13 cellular contexts compared by ENCODE assay signal in genomic region chr15:38886315-38887163, GRCh38.
A peak's percentile ranks its signal among the peaks of the same experiment; 100 is the strongest.
DNase-seq lines count a peak whose midpoint lies in the region; ATAC-seq, FAIRE-seq and TF ChIP-seq lines count a peak whose summit lies in the region.
"Had no signal": no experiment of that assay in that cellular context is flagged by ENCODE, and none has a peak within 500 bp of the region (broad histone marks: within the 10 kb centered on the region; RNA-seq: fewer than 3 reads in every experiment).

No MANE protein-coding gene starts in this region.

- H3K4me2 ChIP-seq in IMR-90 (ENCODE audit: low read depth, low read length) (peak overlapping the region; percentile 45), astrocyte (ENCODE audit: low read length) (peak overlapping the region; percentile 40)

- H3K9me3 ChIP-seq in IMR-90 (ENCODE audit: control insufficient read depth, insufficient read depth, low read length) (no peaks in the 10 kb centered on the region), astrocyte (ENCODE audit: insufficient read depth, low read depth, low read length) (no peaks in the 10 kb centered on the region), uterus (no peaks in the 10 kb centered on the region)

- H3K4me1 ChIP-seq in IMR-90 (ENCODE audit: control insufficient read depth, insufficient read depth, low read length) (peaks cover 22% of the 10 kb centered on the region), astrocyte (ENCODE audit: insufficient read depth, low read length) (peaks cover 28% of the 10 kb centered on the region), uterus (peaks cover 0 to 4% of the 10 kb centered on the region in 2 donors)

- H3K9me3 Mint-ChIP-seq in astrocyte (ENCODE audit: unreplicated experiment) = no peaks in the 10 kb centered on the region
- H3K9me3 Mint-ChIP-seq: activated T-helper 1 cell treated with anti-CD3 and anti-CD28 coated beads, Interleukin-12 subunit alpha, Interleukin-12 subunit beta, Interleukin-2, Interleukin-4 antibody, amounts not matched to agents 30 ng/mL and 10 ng/mL and 1 ng/mL, durations not matched to agents 14 hours and 24 hours and 36 hours had no signal

- no peaks in the 10 kb centered on the region for H4K20me1 ChIP-seq in IMR-90 (ENCODE audit: insufficient read depth, low read length)
- no peaks in the 10 kb centered on the region for H4K20me1 ChIP-seq in astrocyte (ENCODE audit: insufficient read depth, low read length)

- H3K4me1 Mint-ChIP-seq in astrocyte (ENCODE audit: low read depth, unreplicated experiment) = peaks cover 32% of the 10 kb centered on the region

- H2BK20ac ChIP-seq in IMR-90 (ENCODE audit: low read depth, low read length) = peak overlapping the region; percentile 96

- intact Hi-C loops in IMR-90 (cut with micrococcal nuclease) = loop anchor here (2.0 kb wide), 1 partner anchor 286 kb away; no protein-coding TSS in a partner anchor
- intact Hi-C loops in left ventricle myocardium superior (cut with micrococcal nuclease) = no loop called here
- intact Hi-C loops in uterus (cut with DNase I; ENCODE audit: low total_unique reads) = no loop called here

- H3K36me3 Mint-ChIP-seq in astrocyte (ENCODE audit: low read depth, unreplicated experiment) = no peaks in the 10 kb centered on the region

- TF ChIP-seq RAD21 in IMR-90 (IDR thresholded peaks at IDR 0.05; ENCODE audit: low read length) = 0 out of 2 replicates have a peak, but pooled peaks have one; percentile 9

- H3K9me1 ChIP-seq in IMR-90 (ENCODE audit: insufficient read depth, low read length) = peaks cover 11% of the 10 kb centered on the region

- peak overlapping the region; percentile 86 for H3K27ac Mint-ChIP-seq in astrocyte (ENCODE audit: unreplicated experiment)
- H3K27ac Mint-ChIP-seq: activated T-helper 1 cell treated with anti-CD3 and anti-CD28 coated beads, Interleukin-12 subunit alpha, Interleukin-12 subunit beta, Interleukin-2, Interleukin-4 antibody, amounts not matched to agents 30 ng/mL and 10 ng/mL and 1 ng/mL, durations not matched to agents 14 hours and 24 hours and 36 hours had no signal

- H3K27ac ChIP-seq in IMR-90 (ENCODE audit: insufficient read depth, low read length) (peak overlapping the region; percentile 97), astrocyte (ENCODE audit: low read depth, low read length) (peak overlapping the region; percentile 38), uterus (no peak overlapping the region)

- peak overlapping the region; percentile 99 for H3K18ac ChIP-seq in IMR-90 (ENCODE audit: low read depth, low read length)

- WGBS in IMR-90 (ENCODE audit: extremely low coverage in 2 of 2, insufficient read length in 1 of 2), 2 experiments = no CpG with 5 or more reads among the region's 2 CpGs

- peak overlapping the region; percentile 67 for H2AFZ ChIP-seq in IMR-90 (replicated peaks; ENCODE audit: low read length, poor library complexity)
- peak overlapping the region; percentile 20 for H2AFZ ChIP-seq in astrocyte (ENCODE audit: low read depth, low read length)

- TSS peak; percentile 53 for BruUV-seq in IMR-90 (replicated peaks; lab: Mats Ljungman, UMichigan)

- H3K79me2 ChIP-seq in astrocyte (ENCODE audit: insufficient read depth, low read length) = no peaks in the 10 kb centered on the region

- in situ Hi-C loops in IMR-90 (cut with MboI; ENCODE audit: low sequenced_read_pairs) = no loop called here

- TF ChIP-seq POLR2A in IMR-90 (IDR thresholded peaks at IDR 0.05; ENCODE audit: low read depth, low read length) (no peak; the same call in 1 of the 2 replicates), uterus (IDR thresholded peaks at IDR 0.05) (no peak)

- no peaks in the 10 kb centered on the region for H3K27me3 Mint-ChIP-seq in astrocyte (ENCODE audit: low read depth, unreplicated experiment)

- peaks cover 0 to 8% of the 10 kb centered on the region in 2 experiments; a peak in 2 of 4 replicates for H3K79me1 ChIP-seq in IMR-90 (ENCODE audit: low read depth in 1 of 2, low read length in 2 of 2)

- FAIRE-seq in astrocyte (lab: Jason Lieb, UNC) = peak; percentile 76
- FAIRE-seq: colon had no signal

- dilution Hi-C loops in IMR-90 (cut with HindIII; ENCODE audit: low sequenced_read_pairs, unreplicated experiment) = no loop called here

- H3K4me3 Mint-ChIP-seq in astrocyte (ENCODE audit: unreplicated experiment) = peak overlapping the region; percentile 61
- H3K4me3 Mint-ChIP-seq: activated T-helper 1 cell treated with anti-CD3 and anti-CD28 coated beads, Interleukin-12 subunit alpha, Interleukin-12 subunit beta, Interleukin-2, Interleukin-4 antibody, amounts not matched to agents 30 ng/mL and 10 ng/mL and 1 ng/mL, durations not matched to agents 14 hours and 24 hours and 36 hours had no signal

- peak overlapping the region; percentile 99 for H2BK120ac ChIP-seq in IMR-90 (ENCODE audit: low read depth, low read length)

- peak overlapping the region; percentile 99 for H4K91ac ChIP-seq in IMR-90 (ENCODE audit: insufficient read depth, low read depth, low read length)

- peak overlapping the region; percentile 99 for H2AK5ac ChIP-seq in IMR-90 (ENCODE audit: low read depth, low read length)

- H3K36me3 ChIP-seq in IMR-90 (ENCODE audit: control insufficient read depth, insufficient read depth, low read length) = no peaks in the 10 kb centered on the region
- no peaks in the 10 kb centered on the region for H3K36me3 ChIP-seq in astrocyte (ENCODE audit: insufficient read depth, low read length)
- no peaks in the 10 kb centered on the region for H3K36me3 ChIP-seq in uterus

- H2BK5ac ChIP-seq in IMR-90 (ENCODE audit: low read depth, low read length, poor library complexity, severe bottlenecking) = peak overlapping the region; percentile 100

- H2AK9ac ChIP-seq in IMR-90 (replicated peaks; ENCODE audit: low read depth, low read length, poor library complexity) = no peak overlapping the region

- H3K27me3 ChIP-seq in IMR-90 (ENCODE audit: control insufficient read depth, insufficient read depth, low read length) = no peaks in the 10 kb centered on the region
- H3K27me3 ChIP-seq in astrocyte (ENCODE audit: insufficient read depth, low read length) = no peaks in the 10 kb centered on the region
- no peaks in the 10 kb centered on the region for H3K27me3 ChIP-seq in uterus

- H3K23ac ChIP-seq in IMR-90 (ENCODE audit: low read depth, low read length) = peak overlapping the region; percentile 89

- peak overlapping the region; percentile 92 to 98 for H4K8ac ChIP-seq in IMR-90 (ENCODE audit: low read depth in 2 of 2, low read length in 2 of 2)

- CTCF ChIA-PET in IMR-90 (lab: Yijun Ruan, JAX) = interaction anchor here (0.5 to 1.0 kb wide), 3 partner anchors 11 to 187 kb away, joined by 3 read pairs; no protein-coding TSS in a partner anchor

- H3K14ac ChIP-seq in IMR-90 (replicated peaks; ENCODE audit: low read depth, low read length) = peak overlapping the region; percentile 91

- peak; percentile 59 for DNase-seq in AG09309 (ENCODE audit: low read depth)
- DNase-seq in IMR-90 = peak; percentile 93
- DNase-seq in astrocyte (ENCODE audit: low read depth) = peak; percentile 71
- peak; percentile 57 for DNase-seq in kidney tubule cell (ENCODE audit: low spot score)
- no peak for DNase-seq in GOT3 (lab: John Stamatoyannopoulos, UW)
- no peak for DNase-seq in left ventricle myocardium superior
- DNase-seq in uterus = no peak
- DNase-seq: MM.1S; NK-92 treated with Interleukin-12 subunit alpha and Interleukin-12 subunit beta, amount 100 ng/mL, for 24 hours; stimulated activated naive CD8-positive, alpha-beta T cell treated with anti-CD3 and anti-CD28 coated beads, Interleukin-15, Interleukin-2, amounts not matched to agents 100 U/mL and 50 U/mL, for 24 hours had no signal

- peak overlapping the region; percentile 86 for H3K9ac ChIP-seq in IMR-90 (ENCODE audit: low read depth, low read length)
- no peak overlapping the region for H3K9ac ChIP-seq in astrocyte (ENCODE audit: low read length)

- H3K4me3 ChIP-seq in AG09309 (ENCODE audit: control insufficient read depth, low read depth, low read length) (peak overlapping the region; percentile 28), IMR-90 (ENCODE audit: insufficient read depth, low read depth, low read length) (peak overlapping the region; percentile 39), astrocyte (ENCODE audit: insufficient read depth, low read depth, low read length) (no peak overlapping the region), uterus (no peak overlapping the region)

- peak; percentile 70 for ATAC-seq in IMR-90 (ENCODE audit: low read depth)
- ATAC-seq in HG02970 (IDR thresholded peaks at IDR 0.05; ENCODE audit: low FRiP score, unreplicated experiment) = no peak
- ATAC-seq in left ventricle myocardium superior = no peak
- ATAC-seq: stimulated activated naive CD8-positive, alpha-beta T cell treated with anti-CD3 and anti-CD28 coated beads, Interleukin-15, Interleukin-2, amounts not matched to agents 100 U/mL and 50 U/mL, for 24 hours had no signal

- POLR2A ChIA-PET in IMR-90 (lab: Charles Lee; ENCODE audit: unreplicated experiment) = interaction anchor here (1.3 to 2.0 kb wide), 2 partner anchors 9 to 23 kb away, joined by 4 to 5 read pairs; no protein-coding TSS in a partner anchor

- H3K56ac ChIP-seq in IMR-90 (ENCODE audit: extremely low read depth, insufficient read depth, low read length) = peak overlapping the region; percentile 98

- TF ChIP-seq CTCF in AG09309 (IDR thresholded peaks at IDR 0.05; ENCODE audit: control insufficient read depth, insufficient read depth, low read depth, low read length, missing control alignments) (no peak), IMR-90 (conservative IDR thresholded peaks at IDR 0.05; ENCODE audit: low read depth, low read length) (no peak), astrocyte (IDR thresholded peaks at IDR 0.05; ENCODE audit: insufficient read depth, low read depth, low read length) (no peak), uterus (IDR thresholded peaks at IDR 0.05) (no peak)

- peak overlapping the region; percentile 100 for H2BK15ac ChIP-seq in IMR-90 (ENCODE audit: low read depth, low read length)

- peak overlapping the region; percentile 99 for H3K4ac ChIP-seq in IMR-90 (ENCODE audit: low read depth, low read length)

- peak overlapping the region; percentile 95 for H4K5ac ChIP-seq in IMR-90 (ENCODE audit: low read depth, low read length)

TF ChIP-seq in IMR-90, 13 proteins besides CTCF, POLR2A, EP300 and RAD21 (continues in another document):
- TF ChIP-seq CEBPB (IDR thresholded peaks at IDR 0.05; ENCODE audit: low read depth, low read length) = peak; percentile 99
- TF ChIP-seq RFX5 (IDR thresholded peaks at IDR 0.05; ENCODE audit: low read depth, low read length) = no peak
- no peak for TF ChIP-seq MAZ (IDR thresholded peaks at IDR 0.05; ENCODE audit: borderline replicate concordance, low read depth, low read length)
- no peak for TF ChIP-seq BHLHE40 (IDR thresholded peaks at IDR 0.05; ENCODE audit: low read depth, low read length)
- TF ChIP-seq CHD1 (IDR thresholded peaks at IDR 0.05; ENCODE audit: low read depth, low read length) = no peak
- TF ChIP-seq, protein P1, sequence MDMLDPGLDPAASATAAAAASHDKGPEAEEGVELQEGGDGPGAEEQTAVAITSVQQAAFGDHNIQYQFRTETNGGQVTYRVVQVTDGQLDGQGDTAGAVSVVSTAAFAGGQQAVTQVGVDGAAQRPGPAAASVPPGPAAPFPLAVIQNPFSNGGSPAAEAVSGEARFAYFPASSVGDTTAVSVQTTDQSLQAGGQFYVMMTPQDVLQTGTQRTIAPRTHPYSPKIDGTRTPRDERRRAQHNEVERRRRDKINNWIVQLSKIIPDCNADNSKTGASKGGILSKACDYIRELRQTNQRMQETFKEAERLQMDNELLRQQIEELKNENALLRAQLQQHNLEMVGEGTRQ (IDR thresholded peaks at IDR 0.05; ENCODE audit: low read depth, low read length) = peak; percentile 58; the same call in 1 of the 2 replicates

Comparison
In these comparisons a context has a peak if more than half of its experiments do, and no peak if none do; other contexts are left out.
1. DNase-seq: peak in AG09309 (single experiment), IMR-90 (single experiment), astrocyte (single experiment) and kidney tubule cell (single experiment); none in GOT3 (single experiment), left ventricle myocardium superior (single experiment) and uterus (0 of 2).
2. H3K4me3 ChIP-seq: peak in AG09309 (single experiment) and IMR-90 (single experiment); none in astrocyte (single experiment) and uterus (0 of 2).
3. H3K27ac ChIP-seq: peak in IMR-90 (single experiment) and astrocyte (single experiment); none in uterus (0 of 2).